ENCODE assay signal across 8 cellular contexts in genomic region chr12:32106517-32107366, GRCh38. TPM values are rescaled to one million over a fixed set of nuclear protein-coding genes. Genes with fewer than 3 reads are reported as not detected.
DNase-seq lines count a peak whose midpoint lies in the region; ATAC-seq lines count a peak whose summit lies in the region.

Gene BICD1, plus strand, starts transcription at chr12:32106847. Its CDS starts 485 bp downstream, at chr12:32107332.

- DNase-seq in CMK (ENCODE audit: low read depth): peak; percentile 68
- DNase-seq in HK-2 (ENCODE audit: unreplicated experiment): peak; percentile 90
- DNase-seq in NOMO-1 treated with DMSO at 0.1 percent for 48 hours (lab: John Stamatoyannopoulos, UW; ENCODE audit: unreplicated experiment): peak; percentile 66
- DNase-seq in activated CD8-positive, alpha-beta memory T cell treated with anti-CD3 and anti-CD28 coated beads, Interleukin-2, amount 50 U/mL, for 1 hour (ENCODE audit: extremely low read depth): peak; percentile 20
- peak; percentile 43 to 52 for DNase-seq in stimulated activated CD8-positive, alpha-beta memory T cell treated with anti-CD3 and anti-CD28 coated beads, Interleukin-15, amount 100 ng/mL, for 4 hours (ENCODE audit: low read depth in 2 of 2)

- H3K36me3 ChIP-seq in endocrine pancreas (ENCODE audit: control insufficient read depth, insufficient read depth, low read length) (no peaks in the 10 kb centered on the region), mesodermal cell (ENCODE audit: control insufficient read depth, insufficient read depth, low read length) (no peaks in the 10 kb centered on the region)

- H3K4me3 ChIP-seq in endocrine pancreas (ENCODE audit: control insufficient read depth, insufficient read depth, low read length) (peak within 1 kb of the TSS; percentile 83), mesodermal cell (ENCODE audit: extremely low read depth, insufficient read depth, low read length, poor library complexity, severe bottlenecking) (peak within 1 kb of the TSS; percentile 82)

- H3K9ac ChIP-seq in endocrine pancreas (ENCODE audit: control insufficient read depth, insufficient read depth, low read length): peak within 1 kb of the TSS; percentile 98

- no peaks in the 10 kb centered on the region for H3K9me3 ChIP-seq in endocrine pancreas (ENCODE audit: control insufficient read depth, low read length)
- H3K9me3 ChIP-seq in mesodermal cell (ENCODE audit: control insufficient read depth, low read length): no peaks in the 10 kb centered on the region

- peak within 1 kb of the TSS; percentile 88 for H3K27ac ChIP-seq in mesodermal cell (ENCODE audit: low read depth, low read length, severe bottlenecking)

- ATAC-seq in GM19452 (IDR thresholded peaks at IDR 0.05; ENCODE audit: unreplicated experiment): peak; percentile 79

- H3K4me1 ChIP-seq in endocrine pancreas (ENCODE audit: control insufficient read depth, insufficient read depth, low read length): peaks cover 10% of the 10 kb centered on the region
- no peaks in the 10 kb centered on the region for H3K4me1 ChIP-seq in mesodermal cell (ENCODE audit: control insufficient read depth, insufficient read depth, low read length, poor library complexity, severe bottlenecking)

- no peaks in the 10 kb centered on the region for H3K27me3 ChIP-seq in endocrine pancreas (ENCODE audit: control insufficient read depth, insufficient read depth, low read length)

- 0 to 1% methylated on average over 69 to 75 of the region's 96 CpGs for WGBS in mesodermal cell (ENCODE audit: insufficient coverage in 2 of 2), 2 experiments

RNA-seq across cellular contexts. Expression of gene BICD1, which starts in this region (rescaled TPM):
- polyA plus RNA-seq in mesodermal cell (2013, experiment 1 of 2): 29.6 TPM
- polyA plus RNA-seq in mesodermal cell (2013, experiment 2 of 2): 33.5 TPM

Comparison
In these comparisons a context has a peak if more than half of its experiments do, and no peak if none do; other contexts are left out.
1. Peak in every context shown above with its lines: DNase-seq, ATAC-seq, H3K4me3 ChIP-seq and H3K27ac ChIP-seq.
2. DNase-seq: peak in every context shown above with its lines; median percentile 90 in HK-2; 68 in CMK; 66 in NOMO-1 treated with DMSO at 0.1 percent for 48 hours; 48 in stimulated activated CD8-positive, alpha-beta memory T cell treated with anti-CD3 and anti-CD28 coated beads, Interleukin-15, amount 100 ng/mL, for 4 hours; 20 in activated CD8-positive, alpha-beta memory T cell treated with anti-CD3 and anti-CD28 coated beads, Interleukin-2, amount 50 U/mL, for 1 hour.